ENCODE assay signal across 8 cellular contexts in genomic region chr1:201346337-201346939, GRCh38. TPM values are rescaled to one million over a fixed set of nuclear protein-coding genes. Genes with fewer than 3 reads are reported as not detected.
DNase-seq lines count a peak whose midpoint lies in the region; ATAC-seq, FAIRE-seq and TF ChIP-seq lines count a peak whose summit lies in the region.

No MANE protein-coding gene starts in this region.

- no peak for TF ChIP-seq POLR2A in A549 (IDR thresholded peaks at IDR 0.05; ENCODE audit: low read length)

- H3K27ac ChIP-seq in A549, result no peak overlapping the region

- H3K4me3 ChIP-seq in A549 (no peak overlapping the region), GM06990 (replicated peaks; ENCODE audit: low read depth, low read length) (no peak overlapping the region)

- POLR2A ChIA-PET in A549 (lab: Yijun Ruan, JAX), result interaction anchor here (0.6 kb wide), 1 partner anchor 53 kb away, joined by 4 read pairs; no protein-coding TSS in a partner anchor

- TF ChIP-seq EP300 in A549 (IDR thresholded peaks at IDR 0.05), result no peak

- DNase-seq in A549 (ENCODE audit: low read depth in 1 of 2, low spot score in 1 of 2) (peak; percentile 63 to 73), GM06990 (ENCODE audit: extremely low read depth, insufficient read length) (no peak), NCI-H82 treated with DMSO at 0.1 percent for 48 hours (lab: John Stamatoyannopoulos, UW; ENCODE audit: unreplicated experiment) (peak; percentile 20), ecto neural progenitor cell (ENCODE audit: low spot score) (peak; percentile 61), medulla oblongata (ENCODE audit: extremely low spot score) (peak; percentile 30)
- no peak for DNase-seq in central memory CD4-positive, alpha-beta T cell

- no peak for FAIRE-seq in A549 (lab: Jason Lieb, UNC)

- no peaks in the 10 kb centered on the region for H3K36me3 ChIP-seq in GM06990 (ENCODE audit: control insufficient read depth, insufficient read depth, low read length)

- peak; percentile 65 to 66 for TF ChIP-seq RAD21 in A549 (conservative IDR thresholded peaks at IDR 0.05 in 1 of 2, IDR thresholded peaks at IDR 0.05 in 1 of 2)

- peak; percentile 54 for TF ChIP-seq CTCF in A549 (IDR thresholded peaks at IDR 0.05)
- TF ChIP-seq CTCF in GM06990 (IDR thresholded peaks at IDR 0.05; ENCODE audit: insufficient read depth, low read length, poor library complexity, severe bottlenecking), result peak; percentile 58

- 0 out of 3 replicates have a peak, but pooled peaks cover 4% of the 10 kb centered on the region for H3K4me1 ChIP-seq in A549

- H3K27me3 ChIP-seq in GM06990 (replicated peaks; ENCODE audit: control insufficient read depth, insufficient read depth, low read length), result no peaks in the 10 kb centered on the region; the same call in 1 of the 2 replicates

- 40% methylated on average over 4 of the region's 5 CpGs for WGBS in A549 (ENCODE audit: missing lambda C conversion rate)

- H3K9me3 ChIP-seq in A549, result peaks cover 9% of the 10 kb centered on the region; the same call in 2 of the 3 replicates

- no peak overlapping the region for H3K4me2 ChIP-seq in A549

- CTCF ChIA-PET in A549 (lab: Yijun Ruan, JAX), result interaction anchor here (0.6 to 7.7 kb wide), 40 partner anchors 12 to 303 kb away, joined by 3 to 196 read pairs (median 5); no protein-coding TSS in a partner anchor

- peak; percentile 52 to 76; a peak in 4 of 6 replicates for ATAC-seq in A549
- ATAC-seq in HG02840 (IDR thresholded peaks at IDR 0.05; ENCODE audit: low FRiP score, unreplicated experiment), result no peak
- no peak for ATAC-seq in GM19455 (IDR thresholded peaks at IDR 0.05; ENCODE audit: unreplicated experiment)

TF ChIP-seq in A549, 52 proteins besides CTCF, POLR2A, EP300 and RAD21:
- TF ChIP-seq ZC3H11A (IDR thresholded peaks at IDR 0.05) (no peak), NPAS2 (CRISPR knock-in tag; IDR thresholded peaks at IDR 0.05; ENCODE audit: borderline replicate concordance) (no peak), RARB (CRISPR knock-in tag; IDR thresholded peaks at IDR 0.05) (no peak), ZNF302 (CRISPR knock-in tag; IDR thresholded peaks at IDR 0.05) (no peak), MAX (IDR thresholded peaks at IDR 0.05) (no peak), HDAC2 (IDR thresholded peaks at IDR 0.05) (no peak), SMC3 (IDR thresholded peaks at IDR 0.05) (peak; percentile 73)

RNA-seq across cellular contexts. Expression of gene TNNT2, which starts 31.0 kb away (rescaled TPM):
- not detected in 2 replicates for polyA plus RNA-seq in A549 (2011; rRNA removed)
- polyA plus RNA-seq in A549 (2012; cell fraction: cytosol; rRNA removed), result not detected in 2 replicates
- not detected in 2 replicates for polyA plus RNA-seq in A549 (2012; cell fraction: nucleus; rRNA removed)
- 0.09 to 0.10 TPM (median 0.09 TPM) in 3 replicates for polyA plus RNA-seq in A549 (2017; fragmentation: RNase III; extraction: RNeasy Plus Mini Kit Qiagen cat#74134 plus additional on column Dnase treatment)
- 0.10 TPM in 1 of 2 replicates, not detected in the other for polyA minus RNA-seq in A549 (2011; rRNA and poly(A)+ RNA removed)

RNA-seq across cellular contexts. Expression of gene LAD1, which starts 52.7 kb away (rescaled TPM):
- polyA plus RNA-seq in A549 (2011; rRNA removed) (0.19 and 0.26 TPM in 2 replicates), A549 (2017; fragmentation: RNase III; extraction: RNeasy Plus Mini Kit Qiagen cat#74134 plus additional on column Dnase treatment) (0.67 to 1.1 TPM (median 0.87 TPM) in 3 replicates)
- 0.10 and 0.16 TPM in 2 replicates for polyA plus RNA-seq in A549 (2012; cell fraction: cytosol; rRNA removed)
- 0.09 and 0.30 TPM in 2 replicates for polyA plus RNA-seq in A549 (2012; cell fraction: nucleus; rRNA removed)
- 0.49 and 0.83 TPM in 2 replicates for polyA minus RNA-seq in A549 (2011; rRNA and poly(A)+ RNA removed)

Comparison
In these comparisons a context has a peak if more than half of its experiments do, and no peak if none do; other contexts are left out.
1. ATAC-seq: peak in A549 (2 of 2); none in HG02840 (single experiment) and GM19455 (single experiment).
2. DNase-seq: peak in A549 (2 of 2), NCI-H82 treated with DMSO at 0.1 percent for 48 hours (single experiment), ecto neural progenitor cell (single experiment) and medulla oblongata (single experiment); none in GM06990 (single experiment) and central memory CD4-positive, alpha-beta T cell (single experiment).